ENCODE assay signal across 1 cellular context in genomic region chr10:33271969-33272583, GRCh38.
TF ChIP-seq lines count a peak whose summit lies in the region.

No MANE protein-coding gene starts in this region.

TF ChIP-seq in HEK293, 187 proteins besides CTCF, POLR2A, EP300 and RAD21 (continued from another document):
- TF ChIP-seq, protein P1, sequence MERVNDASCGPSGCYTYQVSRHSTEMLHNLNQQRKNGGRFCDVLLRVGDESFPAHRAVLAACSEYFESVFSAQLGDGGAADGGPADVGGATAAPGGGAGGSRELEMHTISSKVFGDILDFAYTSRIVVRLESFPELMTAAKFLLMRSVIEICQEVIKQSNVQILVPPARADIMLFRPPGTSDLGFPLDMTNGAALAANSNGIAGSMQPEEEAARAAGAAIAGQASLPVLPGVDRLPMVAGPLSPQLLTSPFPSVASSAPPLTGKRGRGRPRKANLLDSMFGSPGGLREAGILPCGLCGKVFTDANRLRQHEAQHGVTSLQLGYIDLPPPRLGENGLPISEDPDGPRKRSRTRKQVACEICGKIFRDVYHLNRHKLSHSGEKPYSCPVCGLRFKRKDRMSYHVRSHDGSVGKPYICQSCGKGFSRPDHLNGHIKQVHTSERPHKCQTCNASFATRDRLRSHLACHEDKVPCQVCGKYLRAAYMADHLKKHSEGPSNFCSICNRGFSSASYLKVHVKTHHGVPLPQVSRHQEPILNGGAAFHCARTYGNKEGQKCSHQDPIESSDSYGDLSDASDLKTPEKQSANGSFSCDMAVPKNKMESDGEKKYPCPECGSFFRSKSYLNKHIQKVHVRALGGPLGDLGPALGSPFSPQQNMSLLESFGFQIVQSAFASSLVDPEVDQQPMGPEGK (tag by site-specific recombination; IDR thresholded peaks at IDR 0.05): peak; percentile 45; the same call in 1 of the 2 replicates
- 0 out of 2 replicates have a peak, but pooled peaks have one; percentile 41 for TF ChIP-seq ZNF561 (tag by site-specific recombination; IDR thresholded peaks at IDR 0.05; ENCODE audit: borderline replicate concordance)
- TF ChIP-seq, protein P2, sequence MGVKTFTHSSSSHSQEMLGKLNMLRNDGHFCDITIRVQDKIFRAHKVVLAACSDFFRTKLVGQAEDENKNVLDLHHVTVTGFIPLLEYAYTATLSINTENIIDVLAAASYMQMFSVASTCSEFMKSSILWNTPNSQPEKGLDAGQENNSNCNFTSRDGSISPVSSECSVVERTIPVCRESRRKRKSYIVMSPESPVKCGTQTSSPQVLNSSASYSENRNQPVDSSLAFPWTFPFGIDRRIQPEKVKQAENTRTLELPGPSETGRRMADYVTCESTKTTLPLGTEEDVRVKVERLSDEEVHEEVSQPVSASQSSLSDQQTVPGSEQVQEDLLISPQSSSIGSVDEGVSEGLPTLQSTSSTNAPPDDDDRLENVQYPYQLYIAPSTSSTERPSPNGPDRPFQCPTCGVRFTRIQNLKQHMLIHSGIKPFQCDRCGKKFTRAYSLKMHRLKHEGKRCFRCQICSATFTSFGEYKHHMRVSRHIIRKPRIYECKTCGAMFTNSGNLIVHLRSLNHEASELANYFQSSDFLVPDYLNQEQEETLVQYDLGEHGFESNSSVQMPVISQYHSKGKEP (tag by site-specific recombination; IDR thresholded peaks at IDR 0.05): peak; percentile 87
- no peak for TF ChIP-seq ZNF324 (tag by site-specific recombination; IDR thresholded peaks at IDR 0.05)
- no peak for TF ChIP-seq ZNF548 (tag by site-specific recombination; IDR thresholded peaks at IDR 0.05)
- peak; percentile 69; the same call in 1 of the 2 replicates for TF ChIP-seq ZNF24 (tag by site-specific recombination; IDR thresholded peaks at IDR 0.05)
- TF ChIP-seq, protein P3, sequence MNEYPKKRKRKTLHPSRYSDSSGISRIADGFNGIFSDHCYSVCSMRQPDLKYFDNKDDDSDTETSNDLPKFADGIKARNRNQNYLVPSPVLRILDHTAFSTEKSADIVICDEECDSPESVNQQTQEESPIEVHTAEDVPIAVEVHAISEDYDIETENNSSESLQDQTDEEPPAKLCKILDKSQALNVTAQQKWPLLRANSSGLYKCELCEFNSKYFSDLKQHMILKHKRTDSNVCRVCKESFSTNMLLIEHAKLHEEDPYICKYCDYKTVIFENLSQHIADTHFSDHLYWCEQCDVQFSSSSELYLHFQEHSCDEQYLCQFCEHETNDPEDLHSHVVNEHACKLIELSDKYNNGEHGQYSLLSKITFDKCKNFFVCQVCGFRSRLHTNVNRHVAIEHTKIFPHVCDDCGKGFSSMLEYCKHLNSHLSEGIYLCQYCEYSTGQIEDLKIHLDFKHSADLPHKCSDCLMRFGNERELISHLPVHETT (tag by site-specific recombination; IDR thresholded peaks at IDR 0.05): peak; percentile 90
- 0 out of 2 replicates have a peak, but pooled peaks have one; percentile 34 for TF ChIP-seq ZNF501 (tag by site-specific recombination; IDR thresholded peaks at IDR 0.05)
- no peak for TF ChIP-seq MYNN (tag by site-specific recombination; IDR thresholded peaks at IDR 0.05; ENCODE audit: borderline replicate concordance)
- TF ChIP-seq TSHZ1 (tag by site-specific recombination; IDR thresholded peaks at IDR 0.05; ENCODE audit: borderline replicate concordance): peak; percentile 80
